Comparison of ENCODE assay signal across 13 cellular contexts in the genomic region with DNA sequence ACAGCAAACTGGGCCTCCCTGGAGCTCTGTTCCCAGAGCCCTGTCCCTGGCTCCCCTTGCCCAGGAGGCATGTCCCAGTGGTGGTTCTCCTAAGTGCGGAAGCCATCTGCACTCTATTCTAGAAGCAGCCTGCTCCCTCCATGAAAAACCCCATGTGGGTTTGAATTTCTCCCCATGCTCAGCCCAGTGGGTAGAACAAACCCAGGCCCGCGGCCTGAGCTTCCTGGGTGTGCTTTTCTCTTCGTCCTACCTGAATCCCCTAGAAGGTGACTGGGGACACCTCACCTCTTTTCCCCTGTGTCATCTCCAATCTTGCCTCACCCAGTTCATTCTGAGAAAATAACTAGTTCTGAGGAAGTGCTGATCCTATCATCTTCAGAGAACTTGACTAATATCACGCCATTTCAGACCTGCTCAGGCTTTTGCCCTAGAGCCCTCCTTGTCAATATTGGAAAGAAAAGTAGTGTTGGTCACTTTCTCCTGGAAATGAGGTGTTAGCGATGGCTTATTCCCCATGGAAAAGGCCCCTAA. TPM values are rescaled to one million over a fixed set of nuclear protein-coding genes. Genes with fewer than 3 reads are reported as not detected.
DNase-seq lines count a peak whose midpoint lies in the region; ATAC-seq and TF ChIP-seq lines count a peak whose summit lies in the region.
"Had no signal": no experiment of that assay in that cellular context is flagged by ENCODE, and none has a peak within 500 bp of the region (broad histone marks: within the 10 kb centered on the region; RNA-seq: fewer than 3 reads in every experiment).

No MANE protein-coding gene starts in this region.

- TF ChIP-seq EP300 in gastroesophageal sphincter (IDR thresholded peaks at IDR 0.05): no peak

- H3K4me1 Mint-ChIP-seq in activated CD4-positive, alpha-beta memory T cell treated with anti-CD3 and anti-CD28 coated beads, Interleukin-2, amount 10 ng/mL, durations not matched to agents 7 days and 5 days: peaks cover 100% of the 10 kb centered on the region

- no peak overlapping the region for H3K9ac ChIP-seq in HUES64 (ENCODE audit: low read depth, low read length)

- H3K4me1 ChIP-seq in HUES64 (ENCODE audit: insufficient read depth, low read length): peaks cover 11% of the 10 kb centered on the region; the same call in 1 of the 2 replicates
- peaks cover 0 to 8% (median 0%) of the 10 kb centered on the region in 3 donors for H3K4me1 ChIP-seq in gastroesophageal sphincter
- H3K4me1 ChIP-seq: breast epithelium had no signal

- H3K27me3 ChIP-seq in HUES64 (ENCODE audit: insufficient read depth, low read length): no peaks in the 10 kb centered on the region
- H3K27me3 ChIP-seq in gastroesophageal sphincter: peaks cover 8% of the 10 kb centered on the region
- H3K27me3 ChIP-seq: breast epithelium had no signal

- no peak overlapping the region for H3K4me3 ChIP-seq in HUES64 (ENCODE audit: low read length)
- no peak overlapping the region for H3K4me3 ChIP-seq in gastroesophageal sphincter
- H3K4me3 ChIP-seq: breast epithelium, thoracic aorta had no signal

- peak; percentile 84 for DNase-seq in activated CD4-positive, alpha-beta memory T cell treated with anti-CD3 and anti-CD28 coated beads, Interleukin-2, amount 10 ng/mL, durations not matched to agents 7 days and 5 days
- DNase-seq in stimulated activated CD4-positive, alpha-beta T cell treated with anti-CD3 and anti-CD28 coated beads, Interleukin-4, amount 100 ng/mL, for 24 hours: peak; percentile 66
- no peak for DNase-seq in AG08395 (ENCODE audit: low spot score)
- no peak for DNase-seq in NCI-H2107 treated with DMSO at 0.1 percent for 48 hours (lab: John Stamatoyannopoulos, UW; ENCODE audit: unreplicated experiment)
- DNase-seq: glutamatergic neuron, posterior cingulate gyrus had no signal

- no peak for TF ChIP-seq CTCF in gastroesophageal sphincter (IDR thresholded peaks at IDR 0.05)

- peaks cover 8% of the 10 kb centered on the region for H3K9me3 Mint-ChIP-seq in activated CD4-positive, alpha-beta memory T cell treated with anti-CD3 and anti-CD28 coated beads, Interleukin-2, amount 10 ng/mL, durations not matched to agents 7 days and 5 days

- CTCF ChIA-PET in activated CD4-positive, alpha-beta memory T cell treated with anti-CD3 and anti-CD28 coated beads, Interleukin-2, amount 10 ng/mL, durations not matched to agents 7 days and 5 days (lab: Charles Lee): interaction anchor here (0.7 to 15.4 kb wide), 12 partner anchors 14 to 287 kb away, joined by 3 to 192 read pairs (median 4); partner anchors contain the start of gene IL10RA

- H3K27me3 Mint-ChIP-seq in activated CD4-positive, alpha-beta memory T cell treated with anti-CD3 and anti-CD28 coated beads, Interleukin-2, amount 10 ng/mL, durations not matched to agents 7 days and 5 days: no peaks in the 10 kb centered on the region

- H3K27ac ChIP-seq in HUES64 (ENCODE audit: low read depth, low read length) (peak overlapping the region; percentile 5; the same call in 1 of the 2 replicates), gastroesophageal sphincter (peak overlapping the region in 3 of 4 donors; percentile 14 to 65 (median 22))

- peak overlapping the region; percentile 99 for H3K27ac Mint-ChIP-seq in activated CD4-positive, alpha-beta memory T cell treated with anti-CD3 and anti-CD28 coated beads, Interleukin-2, amount 10 ng/mL, durations not matched to agents 7 days and 5 days

- H3K9me3 ChIP-seq in HUES64 (ENCODE audit: insufficient read depth, low read depth, low read length) (no peaks in the 10 kb centered on the region), gastroesophageal sphincter (peaks cover 0 to 8% (median 0%) of the 10 kb centered on the region in 3 donors)
- H3K9me3 ChIP-seq: breast epithelium, thoracic aorta had no signal

- POLR2A ChIA-PET in activated CD4-positive, alpha-beta memory T cell treated with anti-CD3 and anti-CD28 coated beads, Interleukin-2, amount 10 ng/mL, durations not matched to agents 7 days and 5 days (lab: Charles Lee): interaction anchor here (0.8 to 31.5 kb wide), 23 partner anchors 2 to 570 kb away, joined by 3 to 1195 read pairs (median 6); partner anchors contain the start of genes ARCN1 and IL10RA

- WGBS in HUES64: 94% methylated on average over 6 of the region's 6 CpGs
- 80 to 100% methylated on average over 1 to 2 of the region's 6 CpGs for WGBS in gastroesophageal sphincter (ENCODE audit: low coverage in 1 of 2), 2 donors

- peaks cover 67% of the 10 kb centered on the region for H3K36me3 Mint-ChIP-seq in activated CD4-positive, alpha-beta memory T cell treated with anti-CD3 and anti-CD28 coated beads, Interleukin-2, amount 10 ng/mL, durations not matched to agents 7 days and 5 days (ENCODE audit: low read depth)

- no peak for TF ChIP-seq POLR2A in gastroesophageal sphincter (IDR thresholded peaks at IDR 0.05)

- H3K4me3 Mint-ChIP-seq in activated CD4-positive, alpha-beta memory T cell treated with anti-CD3 and anti-CD28 coated beads, Interleukin-2, amount 10 ng/mL, durations not matched to agents 7 days and 5 days: peak overlapping the region; percentile 58

- H3K36me3 ChIP-seq in HUES64 (ENCODE audit: insufficient read depth, low read length) (no peaks in the 10 kb centered on the region), gastroesophageal sphincter (peaks cover 0 to 24% of the 10 kb centered on the region in 2 donors)
- H3K36me3 ChIP-seq: breast epithelium, thoracic aorta had no signal

- no peak for ATAC-seq in gastroesophageal sphincter
- no peak for ATAC-seq in GM21825 (IDR thresholded peaks at IDR 0.05; ENCODE audit: unreplicated experiment)
- ATAC-seq in GM19467 (IDR thresholded peaks at IDR 0.05; ENCODE audit: unreplicated experiment): no peak
- ATAC-seq: SK-N-SH treated with all-trans-retinoic acid at 6 μM for 48 hours had no signal

RNA-seq across cellular contexts. Expression of gene IL10RA, which starts 15.9 kb away (rescaled TPM):
- not detected for polyA plus RNA-seq in HUES64 (2013, experiment 1 of 2)
- polyA plus RNA-seq in HUES64 (2013, experiment 2 of 2): 0.19 TPM
- total RNA-seq in activated CD4-positive, alpha-beta memory T cell treated with anti-CD3 and anti-CD28 coated beads, Interleukin-2, amount 10 ng/mL, durations not matched to agents 7 days and 5 days: 100 to 1,000 TPM; 286 to 291 TPM
- total RNA-seq in gastroesophageal sphincter: 10 to 100 TPM; 16.7 to 37.3 (median 24.3) TPM

Comparison
In these comparisons a context has a peak if more than half of its experiments do, and no peak if none do; other contexts are left out.
1. DNase-seq: peak in activated CD4-positive, alpha-beta memory T cell treated with anti-CD3 and anti-CD28 coated beads, Interleukin-2, amount 10 ng/mL, durations not matched to agents 7 days and 5 days (single experiment) and stimulated activated CD4-positive, alpha-beta T cell treated with anti-CD3 and anti-CD28 coated beads, Interleukin-4, amount 100 ng/mL, for 24 hours (single experiment); none in AG08395 (single experiment) and NCI-H2107 treated with DMSO at 0.1 percent for 48 hours (single experiment).
2. RNA of gene IL10RA, which starts 15.9 kb away (total RNA-seq): 286 to 291 TPM in activated CD4-positive, alpha-beta memory T cell treated with anti-CD3 and anti-CD28 coated beads, Interleukin-2, amount 10 ng/mL, durations not matched to agents 7 days and 5 days; 16.7 to 37.3 TPM in gastroesophageal sphincter; every median in the first group is over 4 times any median in the second.